ENCODE assay signal across 41 cellular contexts in genomic region chr15:48239334-48239733, GRCh38. TPM values are rescaled to one million over a fixed set of nuclear protein-coding genes. Genes with fewer than 3 reads are reported as not detected.
"Had no signal": no experiment of that assay in that cellular context is flagged by ENCODE, and none has a peak within 500 bp of the region (broad histone marks: within the 10 kb centered on the region; RNA-seq: fewer than 3 reads in every experiment).

No MANE protein-coding gene starts in this region.

- H3K27ac ChIP-seq: adrenal gland, ascending aorta, body of pancreas, brain microvascular endothelial cell, breast epithelium, cardiac muscle cell had no signal

- H3K36me3 Mint-ChIP-seq: activated naive CD4-positive, alpha-beta T cell treated with anti-CD3 and anti-CD28 coated beads, Interleukin-2, amount 10 ng/mL, durations not matched to agents 7 days and 5 days; activated naive CD4-positive, alpha-beta T cell treated with anti-CD3 and anti-CD28 coated beads, Interleukin-2, amount 50 U/mL, for 24 hours; activated naive CD4-positive, alpha-beta T cell treated with anti-CD3 and anti-CD28 coated beads, Interleukin-2, amount 50 U/mL, for 72 hours; activated naive CD8-positive, alpha-beta T cell; activated naive CD8-positive, alpha-beta T cell treated with anti-CD3 and anti-CD28 coated beads for 36 hours; activated naive CD8-positive, alpha-beta T cell treated with anti-CD3 and anti-CD28 coated beads, Interleukin-2, amount 10 ng/mL, durations not matched to agents 7 days and 5 days; brain had no signal

- FAIRE-seq: astrocyte, bronchial epithelial cell had no signal

- H3K9me3 Mint-ChIP-seq: activated naive CD4-positive, alpha-beta T cell treated with anti-CD3 and anti-CD28 coated beads for 36 hours; activated naive CD4-positive, alpha-beta T cell treated with anti-CD3 and anti-CD28 coated beads, Interleukin-2, amount 10 ng/mL, durations not matched to agents 7 days and 5 days; activated naive CD4-positive, alpha-beta T cell treated with anti-CD3 and anti-CD28 coated beads, Interleukin-2, amount 50 U/mL, for 24 hours; activated naive CD4-positive, alpha-beta T cell treated with anti-CD3 and anti-CD28 coated beads, Interleukin-2, amount 50 U/mL, for 72 hours; activated naive CD8-positive, alpha-beta T cell treated with anti-CD3 and anti-CD28 coated beads for 36 hours; activated naive CD8-positive, alpha-beta T cell treated with anti-CD3 and anti-CD28 coated beads, Interleukin-2, amount 10 ng/mL, durations not matched to agents 7 days and 5 days; activated naive CD8-positive, alpha-beta T cell treated with anti-CD3 and anti-CD28 coated beads, Interleukin-2, amount 50 U/mL, for 24 hours; activated T-cell treated with anti-CD3 and anti-CD28 coated beads, Interleukin-2, amount 50 U/mL, for 4 hours; activated T-cell treated with anti-CD3 and anti-CD28 coated beads, Interleukin-2, amount 50 U/mL, for 72 hours; activated T-helper 1 cell treated with anti-CD3 and anti-CD28 coated beads, Interleukin-12 subunit alpha, Interleukin-12 subunit beta, Interleukin-2, Interleukin-4 antibody, amounts not matched to agents 30 ng/mL and 10 ng/mL and 1 ng/mL, durations not matched to agents 14 hours and 24 hours and 36 hours; activated T-helper 17 cell treated with anti-CD3 and anti-CD28 coated beads, Interleukin-2, amount 50 U/mL, for 72 hours; activated T-helper 2 cell treated with anti-CD3 and anti-CD28 coated beads, Interferon-gamma antibody, Interleukin-2, Interleukin-4, amounts not matched to agents 10 μg/mL and 5 μg/mL and 100 μg/mL, durations not matched to agents 14 hours and 24 hours and 36 hours; brain; central memory CD8-positive, alpha-beta T cell had no signal

- H3K36me3 ChIP-seq: adrenal gland, ascending aorta, brain microvascular endothelial cell, breast epithelium, cardiac muscle cell had no signal

- H3K27ac Mint-ChIP-seq: activated naive CD4-positive, alpha-beta T cell treated with anti-CD3 and anti-CD28 coated beads for 36 hours; activated naive CD4-positive, alpha-beta T cell treated with anti-CD3 and anti-CD28 coated beads, Interleukin-2, amount 10 ng/mL, durations not matched to agents 7 days and 5 days; activated naive CD4-positive, alpha-beta T cell treated with anti-CD3 and anti-CD28 coated beads, Interleukin-2, amount 50 U/mL, for 24 hours; activated naive CD4-positive, alpha-beta T cell treated with anti-CD3 and anti-CD28 coated beads, Interleukin-2, amount 50 U/mL, for 72 hours; activated naive CD8-positive, alpha-beta T cell; activated naive CD8-positive, alpha-beta T cell treated with anti-CD3 and anti-CD28 coated beads for 36 hours; activated naive CD8-positive, alpha-beta T cell treated with anti-CD3 and anti-CD28 coated beads, Interleukin-2, amount 10 ng/mL, durations not matched to agents 7 days and 5 days; activated naive CD8-positive, alpha-beta T cell treated with anti-CD3 and anti-CD28 coated beads, Interleukin-2, amount 50 U/mL, for 24 hours; activated T-cell treated with anti-CD3 and anti-CD28 coated beads, Interleukin-2, amount 50 U/mL, for 72 hours; activated T-helper 1 cell treated with anti-CD3 and anti-CD28 coated beads, Interleukin-12 subunit alpha, Interleukin-12 subunit beta, Interleukin-2, Interleukin-4 antibody, amounts not matched to agents 30 ng/mL and 10 ng/mL and 1 ng/mL, durations not matched to agents 14 hours and 24 hours and 36 hours; activated T-helper 17 cell treated with anti-CD3 and anti-CD28 coated beads, Interleukin-2, amount 50 U/mL, for 72 hours; activated T-helper 2 cell treated with anti-CD3 and anti-CD28 coated beads, Interferon-gamma antibody, Interleukin-2, Interleukin-4, amounts not matched to agents 10 μg/mL and 5 μg/mL and 100 μg/mL, durations not matched to agents 14 hours and 24 hours and 36 hours; brain had no signal

- H3K9me3 ChIP-seq: adrenal gland, ascending aorta, body of pancreas, breast epithelium had no signal

- H3K4me3 Mint-ChIP-seq: activated naive CD4-positive, alpha-beta T cell treated with anti-CD3 and anti-CD28 coated beads for 36 hours; activated naive CD4-positive, alpha-beta T cell treated with anti-CD3 and anti-CD28 coated beads, Interleukin-2, amount 10 ng/mL, durations not matched to agents 7 days and 5 days; activated naive CD4-positive, alpha-beta T cell treated with anti-CD3 and anti-CD28 coated beads, Interleukin-2, amount 50 U/mL, for 24 hours; activated naive CD8-positive, alpha-beta T cell; activated naive CD8-positive, alpha-beta T cell treated with anti-CD3 and anti-CD28 coated beads for 36 hours; activated naive CD8-positive, alpha-beta T cell treated with anti-CD3 and anti-CD28 coated beads, Interleukin-2, amount 10 ng/mL, durations not matched to agents 7 days and 5 days; activated naive CD8-positive, alpha-beta T cell treated with anti-CD3 and anti-CD28 coated beads, Interleukin-2, amount 50 U/mL, for 24 hours; activated T-cell treated with anti-CD3 and anti-CD28 coated beads, Interleukin-2, amount 50 U/mL, for 4 hours; activated T-cell treated with anti-CD3 and anti-CD28 coated beads, Interleukin-2, amount 50 U/mL, for 72 hours; activated T-helper 1 cell treated with anti-CD3 and anti-CD28 coated beads, Interleukin-12 subunit alpha, Interleukin-12 subunit beta, Interleukin-2, Interleukin-4 antibody, amounts not matched to agents 30 ng/mL and 10 ng/mL and 1 ng/mL, durations not matched to agents 14 hours and 24 hours and 36 hours; activated T-helper 17 cell treated with anti-CD3 and anti-CD28 coated beads, Interleukin-2, amount 50 U/mL, for 72 hours; brain; central memory CD8-positive, alpha-beta T cell had no signal

- H3K4me1 ChIP-seq: adrenal gland, ascending aorta, body of pancreas, breast epithelium had no signal

- DNase-seq: activated effector memory CD4-positive, alpha-beta T cell treated with anti-CD3 and anti-CD28 coated beads, Interleukin-2, amount 50 U/mL, for 16 hours; activated effector memory CD4-positive, alpha-beta T cell treated with Interleukin-2 at 50 U/mL for 16 hours; activated gamma-delta T cell; activated gamma-delta T cell treated with Interleukin-2 at 50 U/mL for 16 hours; activated naive CD4-positive, alpha-beta T cell; activated naive CD4-positive, alpha-beta T cell treated with anti-CD3 and anti-CD28 coated beads for 36 hours; activated naive CD4-positive, alpha-beta T cell treated with anti-CD3 and anti-CD28 coated beads, Interleukin-2, amount 10 ng/mL, durations not matched to agents 7 days and 5 days; activated naive CD4-positive, alpha-beta T cell treated with anti-CD3 and anti-CD28 coated beads, Interleukin-2, amount 50 U/mL, for 16 hours; activated naive CD4-positive, alpha-beta T cell treated with Interleukin-2 at 50 U/mL for 16 hours; activated naive CD8-positive, alpha-beta T cell treated with anti-CD3 and anti-CD28 coated beads for 36 hours; activated naive CD8-positive, alpha-beta T cell treated with anti-CD3 and anti-CD28 coated beads, Interleukin-2, amount 10 ng/mL, durations not matched to agents 7 days and 5 days; activated naive CD8-positive, alpha-beta T cell treated with anti-CD3 and anti-CD28 coated beads, Interleukin-2, amount 50 U/mL, for 24 hours; activated T-cell treated with anti-CD3 and anti-CD28 coated beads, Interleukin-2, amount 50 U/mL, for 4 hours; activated T-cell treated with anti-CD3 and anti-CD28 coated beads, Interleukin-2, amount 50 U/mL, for 48 hours; activated T-cell treated with anti-CD3 and anti-CD28 coated beads, Interleukin-2, amount 50 U/mL, for 72 hours; adrenal gland; amniotic stem cell; amygdala; anterior cingulate cortex; aorta; body of pancreas; brain microvascular endothelial cell; caudate nucleus; central memory CD4-positive, alpha-beta T cell; cerebellar nuclear complex had no signal

- ATAC-seq: activated naive CD4-positive, alpha-beta T cell treated with anti-CD3 and anti-CD28 coated beads, Interleukin-2, amount 50 U/mL, for 72 hours; activated naive CD8-positive, alpha-beta T cell treated with anti-CD3 and anti-CD28 coated beads, Interleukin-2, amount 50 U/mL, for 24 hours; activated T-cell treated with anti-CD3 and anti-CD28 coated beads, Interleukin-2, amount 50 U/mL, for 4 hours; activated T-cell treated with anti-CD3 and anti-CD28 coated beads, Interleukin-2, amount 50 U/mL, for 72 hours; activated T-helper 17 cell treated with anti-CD3 and anti-CD28 coated beads, Interleukin-2, amount 50 U/mL, for 72 hours; body of pancreas had no signal

- H3K4me1 Mint-ChIP-seq: activated naive CD4-positive, alpha-beta T cell treated with anti-CD3 and anti-CD28 coated beads, Interleukin-2, amount 10 ng/mL, durations not matched to agents 7 days and 5 days; activated naive CD4-positive, alpha-beta T cell treated with anti-CD3 and anti-CD28 coated beads, Interleukin-2, amount 50 U/mL, for 24 hours; activated naive CD8-positive, alpha-beta T cell treated with anti-CD3 and anti-CD28 coated beads for 36 hours; activated naive CD8-positive, alpha-beta T cell treated with anti-CD3 and anti-CD28 coated beads, Interleukin-2, amount 10 ng/mL, durations not matched to agents 7 days and 5 days; activated naive CD8-positive, alpha-beta T cell treated with anti-CD3 and anti-CD28 coated beads, Interleukin-2, amount 50 U/mL, for 24 hours; activated T-helper 17 cell treated with anti-CD3 and anti-CD28 coated beads, Interleukin-2, amount 50 U/mL, for 72 hours; brain; central memory CD8-positive, alpha-beta T cell had no signal

- H3K27me3 Mint-ChIP-seq: activated naive CD4-positive, alpha-beta T cell treated with anti-CD3 and anti-CD28 coated beads, Interleukin-2, amount 10 ng/mL, durations not matched to agents 7 days and 5 days; activated naive CD8-positive, alpha-beta T cell; activated T-helper 17 cell treated with anti-CD3 and anti-CD28 coated beads, Interleukin-2, amount 50 U/mL, for 72 hours; brain had no signal

- H3K4me3 ChIP-seq: adrenal gland, ascending aorta, body of pancreas, breast epithelium, cardiac muscle cell had no signal

RNA-seq across cellular contexts. Expression of gene SLC12A1, which starts 33.2 kb away (rescaled TPM):
- total RNA-seq: activated naive CD4-positive, alpha-beta T cell treated with anti-CD3 and anti-CD28 coated beads for 36 hours; activated naive CD4-positive, alpha-beta T cell treated with anti-CD3 and anti-CD28 coated beads, Interleukin-2, amount 50 U/mL, for 72 hours; activated naive CD8-positive, alpha-beta T cell treated with anti-CD3 and anti-CD28 coated beads for 36 hours; activated naive CD8-positive, alpha-beta T cell treated with anti-CD3 and anti-CD28 coated beads, Interleukin-2, amount 10 ng/mL, durations not matched to agents 7 days and 5 days; activated T-cell treated with anti-CD3 and anti-CD28 coated beads, Interleukin-2, amount 50 U/mL, for 4 hours; activated T-cell treated with anti-CD3 and anti-CD28 coated beads, Interleukin-2, amount 50 U/mL, for 72 hours; activated T-helper 1 cell treated with anti-CD3 and anti-CD28 coated beads, Interleukin-12 subunit alpha, Interleukin-12 subunit beta, Interleukin-2, Interleukin-4 antibody, amounts not matched to agents 30 ng/mL and 10 ng/mL and 1 ng/mL, durations not matched to agents 14 hours and 24 hours and 36 hours; activated T-helper 17 cell treated with anti-CD3 and anti-CD28 coated beads, Interleukin-2, amount 50 U/mL, for 72 hours; activated T-helper 2 cell treated with anti-CD3 and anti-CD28 coated beads, Interferon-gamma antibody, Interleukin-2, Interleukin-4, amounts not matched to agents 10 μg/mL and 5 μg/mL and 100 μg/mL, durations not matched to agents 14 hours and 24 hours and 36 hours; ascending aorta; astrocyte; body of pancreas; bronchial epithelial cell; cardiac muscle cell; cardiac septum; chondrocyte had no signal
- polyA plus RNA-seq: adipose tissue, cardiac muscle cell had no signal

RNA-seq across cellular contexts. Expression of gene CTXN2, which starts 47.9 kb away (rescaled TPM):
- total RNA-seq: activated naive CD4-positive, alpha-beta T cell treated with anti-CD3 and anti-CD28 coated beads for 36 hours; activated naive CD4-positive, alpha-beta T cell treated with anti-CD3 and anti-CD28 coated beads, Interleukin-2, amount 50 U/mL, for 72 hours; activated naive CD8-positive, alpha-beta T cell treated with anti-CD3 and anti-CD28 coated beads for 36 hours; activated naive CD8-positive, alpha-beta T cell treated with anti-CD3 and anti-CD28 coated beads, Interleukin-2, amount 10 ng/mL, durations not matched to agents 7 days and 5 days; activated T-cell treated with anti-CD3 and anti-CD28 coated beads, Interleukin-2, amount 50 U/mL, for 4 hours; activated T-cell treated with anti-CD3 and anti-CD28 coated beads, Interleukin-2, amount 50 U/mL, for 72 hours; activated T-helper 1 cell treated with anti-CD3 and anti-CD28 coated beads, Interleukin-12 subunit alpha, Interleukin-12 subunit beta, Interleukin-2, Interleukin-4 antibody, amounts not matched to agents 30 ng/mL and 10 ng/mL and 1 ng/mL, durations not matched to agents 14 hours and 24 hours and 36 hours; adrenal gland; aorta; ascending aorta; astrocyte; breast epithelium; bronchial epithelial cell; cardiac muscle cell; cardiac septum; chondrocyte had no signal
- polyA plus RNA-seq: aorta had no signal
